Comparison of ENCODE assay signal across 1 cellular context in the genomic region with DNA sequence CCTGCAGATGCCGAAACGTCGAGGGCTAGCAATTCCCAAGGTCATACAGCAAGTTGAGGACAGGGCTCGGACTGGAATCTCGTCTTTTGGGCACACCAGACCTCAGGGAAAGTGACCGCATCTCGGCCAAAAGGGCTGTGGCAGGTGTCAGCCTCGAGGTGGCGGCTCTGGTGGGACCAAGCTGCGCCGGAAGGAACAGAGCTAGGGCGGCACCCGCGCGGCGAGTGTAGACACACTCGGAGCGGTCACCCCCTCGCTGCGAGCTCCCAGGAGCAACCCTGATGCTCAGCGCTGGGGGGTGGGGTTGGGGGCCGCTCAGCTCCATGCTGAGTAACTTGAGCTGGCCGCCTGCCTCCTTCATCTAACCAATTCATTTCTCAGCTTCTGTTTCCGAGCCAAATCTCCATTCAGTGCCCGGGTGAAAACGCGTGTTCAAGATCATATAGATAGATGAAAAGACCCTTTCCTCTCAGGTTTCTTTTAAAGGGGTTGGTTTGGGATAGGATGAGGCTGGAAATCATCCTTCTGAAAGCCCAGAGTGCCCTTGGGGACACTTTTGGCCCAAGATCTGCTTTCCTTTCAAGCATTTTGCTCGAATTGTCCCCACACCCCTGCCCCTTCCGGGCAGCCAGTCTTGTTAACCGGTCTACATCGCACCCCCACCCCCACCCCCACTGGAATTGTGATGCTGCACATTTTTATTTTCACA.
TF ChIP-seq lines count a peak whose summit lies in the region.

No MANE protein-coding gene starts in this region.

TF ChIP-seq in HEK293, 187 proteins besides CTCF, POLR2A, EP300 and RAD21 (continued from another document):
- TF ChIP-seq PATZ1 (tag by site-specific recombination; IDR thresholded peaks at IDR 0.05): 0 out of 2 replicates have a peak, but pooled peaks have one; percentile 38
- no peak for TF ChIP-seq HOXD13 (CRISPR knock-in tag; IDR thresholded peaks at IDR 0.05; ENCODE audit: borderline replicate concordance)
- TF ChIP-seq ZBTB17 (tag by site-specific recombination; IDR thresholded peaks at IDR 0.05): no peak
- TF ChIP-seq ZNF639 (tag by site-specific recombination; IDR thresholded peaks at IDR 0.05): no peak
